2 cellular contexts compared by ENCODE assay signal in the genomic region with DNA sequence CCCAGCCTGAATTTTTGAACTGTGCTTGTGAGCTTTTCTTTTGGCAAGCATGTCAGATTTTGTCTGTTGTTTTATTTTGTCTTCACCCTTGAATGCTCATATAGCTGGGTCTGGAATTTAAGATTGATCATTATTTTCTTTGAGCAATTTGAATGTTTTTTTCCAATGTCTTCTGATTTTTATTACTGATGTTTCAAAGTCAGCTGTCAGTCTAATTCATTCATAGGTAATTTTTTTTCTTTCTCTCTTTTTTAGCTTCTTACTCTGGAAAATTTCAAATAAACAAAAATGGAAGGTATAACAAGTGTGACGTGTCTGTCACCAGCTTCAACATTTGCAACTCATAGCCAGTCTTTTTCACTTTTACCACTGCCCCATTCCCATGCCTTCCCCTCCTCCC.
TF ChIP-seq lines count a peak whose summit lies in the region.

No MANE protein-coding gene starts in this region.

TF ChIP-seq in HepG2, 621 proteins besides CTCF, POLR2A, EP300 and RAD21:
- TF ChIP-seq ZNF703 (CRISPR knock-in tag; IDR thresholded peaks at IDR 0.05; ENCODE audit: borderline replicate concordance), result no peak
- no peak for TF ChIP-seq ZBTB21 (CRISPR knock-in tag; IDR thresholded peaks at IDR 0.05)
- peak; percentile 98 for TF ChIP-seq ZNF317 (CRISPR knock-in tag; IDR thresholded peaks at IDR 0.05)

TF ChIP-seq in K562, 482 proteins besides CTCF, POLR2A, EP300 and RAD21:
- TF ChIP-seq SNRNP70 (optimal IDR thresholded peaks at IDR 0.05; ENCODE audit: low read depth, low read length) (no peak), NR4A1 (CRISPR knock-in tag; IDR thresholded peaks at IDR 0.05) (no peak), NR4A1 (tag; IDR thresholded peaks at IDR 0.05) (no peak), HNRNPH1 (optimal IDR thresholded peaks at IDR 0.05; ENCODE audit: low read depth, low read length) (no peak), TRIM28 (IDR thresholded peaks at IDR 0.05) (0 out of 2 replicates have a peak, but pooled peaks have one; percentile 57), TEAD4 (IDR thresholded peaks at IDR 0.05; ENCODE audit: low read length) (no peak), TEAD4 (CRISPR knock-in tag; IDR thresholded peaks at IDR 0.05; ENCODE audit: borderline replicate concordance) (no peak)
- TF ChIP-seq, protein P1, sequence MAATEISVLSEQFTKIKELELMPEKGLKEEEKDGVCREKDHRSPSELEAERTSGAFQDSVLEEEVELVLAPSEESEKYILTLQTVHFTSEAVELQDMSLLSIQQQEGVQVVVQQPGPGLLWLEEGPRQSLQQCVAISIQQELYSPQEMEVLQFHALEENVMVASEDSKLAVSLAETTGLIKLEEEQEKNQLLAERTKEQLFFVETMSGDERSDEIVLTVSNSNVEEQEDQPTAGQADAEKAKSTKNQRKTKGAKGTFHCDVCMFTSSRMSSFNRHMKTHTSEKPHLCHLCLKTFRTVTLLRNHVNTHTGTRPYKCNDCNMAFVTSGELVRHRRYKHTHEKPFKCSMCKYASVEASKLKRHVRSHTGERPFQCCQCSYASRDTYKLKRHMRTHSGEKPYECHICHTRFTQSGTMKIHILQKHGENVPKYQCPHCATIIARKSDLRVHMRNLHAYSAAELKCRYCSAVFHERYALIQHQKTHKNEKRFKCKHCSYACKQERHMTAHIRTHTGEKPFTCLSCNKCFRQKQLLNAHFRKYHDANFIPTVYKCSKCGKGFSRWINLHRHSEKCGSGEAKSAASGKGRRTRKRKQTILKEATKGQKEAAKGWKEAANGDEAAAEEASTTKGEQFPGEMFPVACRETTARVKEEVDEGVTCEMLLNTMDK (IDR thresholded peaks at IDR 0.05; ENCODE audit: borderline replicate concordance, insufficient read depth, low read depth, low read length, poor library complexity, severe bottlenecking), result no peak
